ENCODE assay signal across 1 cellular context in the genomic region with DNA sequence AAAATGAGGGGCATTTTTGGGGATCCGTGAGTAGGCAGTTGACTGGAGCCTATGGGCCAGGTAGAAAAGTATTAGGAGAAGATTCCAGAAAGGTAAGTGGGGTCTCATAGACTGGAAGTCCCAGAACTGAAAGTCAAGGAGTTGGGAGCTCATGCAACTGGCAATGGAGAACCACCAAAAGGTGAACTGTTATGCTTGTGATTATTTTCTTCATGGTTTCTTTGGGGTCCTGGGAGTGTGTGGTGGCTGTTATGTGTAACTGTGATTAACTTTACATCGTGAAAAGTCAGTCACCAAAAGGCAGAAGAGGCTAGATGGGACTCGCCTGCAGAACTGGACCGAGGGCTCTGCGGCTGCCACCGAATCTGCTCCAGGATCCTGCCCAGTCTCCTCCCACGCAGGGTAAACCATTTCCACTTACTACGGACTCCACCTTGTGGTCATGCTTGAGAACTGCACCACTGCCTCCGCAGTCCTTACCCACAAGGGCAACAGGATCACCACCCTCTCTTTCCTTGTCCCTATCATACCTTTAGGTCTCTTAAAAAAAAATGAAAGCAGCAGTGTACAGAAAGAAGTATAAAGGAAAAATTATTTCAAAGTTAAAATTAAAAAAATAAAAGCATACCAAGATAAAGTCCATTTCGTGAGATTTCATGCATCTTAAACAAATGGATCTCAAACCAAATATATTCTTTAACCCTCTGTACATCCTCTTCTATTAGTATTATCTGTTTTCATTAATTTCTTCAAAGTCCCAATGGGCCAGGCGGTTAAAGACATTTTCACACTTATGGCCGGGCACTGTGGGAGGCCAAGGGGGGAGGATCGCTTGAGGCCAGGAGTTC.
A peak's percentile ranks its signal among the peaks of the same experiment; 100 is the strongest.
TF ChIP-seq lines count a peak whose summit lies in the region.

No MANE protein-coding gene starts in this region.

TF ChIP-seq in IMR-90, 13 proteins besides CTCF, POLR2A, EP300 and RAD21:
- TF ChIP-seq NFE2L2 (IDR thresholded peaks at IDR 0.05; ENCODE audit: low read depth, low read length) (no peak), RFX5 (IDR thresholded peaks at IDR 0.05; ENCODE audit: low read depth, low read length) (no peak), MXI1 (IDR thresholded peaks at IDR 0.05; ENCODE audit: borderline replicate concordance, low read depth, low read length) (no peak), RCOR1 (IDR thresholded peaks at IDR 0.05; ENCODE audit: insufficient replicate concordance, low read length) (no peak), SMC3 (IDR thresholded peaks at IDR 0.05; ENCODE audit: low read depth, low read length) (peak; percentile 94), MAZ (IDR thresholded peaks at IDR 0.05; ENCODE audit: borderline replicate concordance, low read depth, low read length) (peak; percentile 41; the same call in 1 of the 2 replicates), CEBPB (IDR thresholded peaks at IDR 0.05; ENCODE audit: low read depth, low read length) (no peak), CHD1 (IDR thresholded peaks at IDR 0.05; ENCODE audit: low read depth, low read length) (no peak), BHLHE40 (IDR thresholded peaks at IDR 0.05; ENCODE audit: low read depth, low read length) (no peak), MAFK (IDR thresholded peaks at IDR 0.05; ENCODE audit: low read depth, low read length) (no peak), FOS (IDR thresholded peaks at IDR 0.05; ENCODE audit: low read depth, low read length) (no peak)
- TF ChIP-seq, protein P1, sequence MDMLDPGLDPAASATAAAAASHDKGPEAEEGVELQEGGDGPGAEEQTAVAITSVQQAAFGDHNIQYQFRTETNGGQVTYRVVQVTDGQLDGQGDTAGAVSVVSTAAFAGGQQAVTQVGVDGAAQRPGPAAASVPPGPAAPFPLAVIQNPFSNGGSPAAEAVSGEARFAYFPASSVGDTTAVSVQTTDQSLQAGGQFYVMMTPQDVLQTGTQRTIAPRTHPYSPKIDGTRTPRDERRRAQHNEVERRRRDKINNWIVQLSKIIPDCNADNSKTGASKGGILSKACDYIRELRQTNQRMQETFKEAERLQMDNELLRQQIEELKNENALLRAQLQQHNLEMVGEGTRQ (IDR thresholded peaks at IDR 0.05; ENCODE audit: low read depth, low read length) = no peak
- TF ChIP-seq, protein P2, sequence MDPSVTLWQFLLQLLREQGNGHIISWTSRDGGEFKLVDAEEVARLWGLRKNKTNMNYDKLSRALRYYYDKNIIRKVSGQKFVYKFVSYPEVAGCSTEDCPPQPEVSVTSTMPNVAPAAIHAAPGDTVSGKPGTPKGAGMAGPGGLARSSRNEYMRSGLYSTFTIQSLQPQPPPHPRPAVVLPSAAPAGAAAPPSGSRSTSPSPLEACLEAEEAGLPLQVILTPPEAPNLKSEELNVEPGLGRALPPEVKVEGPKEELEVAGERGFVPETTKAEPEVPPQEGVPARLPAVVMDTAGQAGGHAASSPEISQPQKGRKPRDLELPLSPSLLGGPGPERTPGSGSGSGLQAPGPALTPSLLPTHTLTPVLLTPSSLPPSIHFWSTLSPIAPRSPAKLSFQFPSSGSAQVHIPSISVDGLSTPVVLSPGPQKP (IDR thresholded peaks at IDR 0.05; ENCODE audit: borderline replicate concordance, low read depth, low read length) = no peak
